Comparison of ENCODE assay signal across 1 cellular context in genomic region chr2:207505728-207506127, GRCh38.
TF ChIP-seq lines count a peak whose summit lies in the region.

No MANE protein-coding gene starts in this region.

TF ChIP-seq in HepG2, 621 proteins besides CTCF, POLR2A, EP300 and RAD21 (continued from another document):
- TF ChIP-seq, protein P1, sequence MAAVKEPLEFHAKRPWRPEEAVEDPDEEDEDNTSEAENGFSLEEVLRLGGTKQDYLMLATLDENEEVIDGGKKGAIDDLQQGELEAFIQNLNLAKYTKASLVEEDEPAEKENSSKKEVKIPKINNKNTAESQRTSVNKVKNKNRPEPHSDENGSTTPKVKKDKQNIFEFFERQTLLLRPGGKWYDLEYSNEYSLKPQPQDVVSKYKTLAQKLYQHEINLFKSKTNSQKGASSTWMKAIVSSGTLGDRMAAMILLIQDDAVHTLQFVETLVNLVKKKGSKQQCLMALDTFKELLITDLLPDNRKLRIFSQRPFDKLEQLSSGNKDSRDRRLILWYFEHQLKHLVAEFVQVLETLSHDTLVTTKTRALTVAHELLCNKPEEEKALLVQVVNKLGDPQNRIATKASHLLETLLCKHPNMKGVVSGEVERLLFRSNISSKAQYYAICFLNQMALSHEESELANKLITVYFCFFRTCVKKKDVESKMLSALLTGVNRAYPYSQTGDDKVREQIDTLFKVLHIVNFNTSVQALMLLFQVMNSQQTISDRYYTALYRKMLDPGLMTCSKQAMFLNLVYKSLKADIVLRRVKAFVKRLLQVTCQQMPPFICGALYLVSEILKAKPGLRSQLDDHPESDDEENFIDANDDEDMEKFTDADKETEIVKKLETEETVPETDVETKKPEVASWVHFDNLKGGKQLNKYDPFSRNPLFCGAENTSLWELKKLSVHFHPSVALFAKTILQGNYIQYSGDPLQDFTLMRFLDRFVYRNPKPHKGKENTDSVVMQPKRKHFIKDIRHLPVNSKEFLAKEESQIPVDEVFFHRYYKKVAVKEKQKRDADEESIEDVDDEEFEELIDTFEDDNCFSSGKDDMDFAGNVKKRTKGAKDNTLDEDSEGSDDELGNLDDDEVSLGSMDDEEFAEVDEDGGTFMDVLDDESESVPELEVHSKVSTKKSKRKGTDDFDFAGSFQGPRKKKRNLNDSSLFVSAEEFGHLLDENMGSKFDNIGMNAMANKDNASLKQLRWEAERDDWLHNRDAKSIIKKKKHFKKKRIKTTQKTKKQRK (IDR thresholded peaks at IDR 0.05; ENCODE audit: low read length), result no peak
- TF ChIP-seq ZNF777 (CRISPR knock-in tag; IDR thresholded peaks at IDR 0.05) (no peak), HMGXB3 (CRISPR knock-in tag; IDR thresholded peaks at IDR 0.05; ENCODE audit: borderline replicate concordance) (no peak), NR2F2 (IDR thresholded peaks at IDR 0.05; ENCODE audit: borderline replicate concordance, low read depth) (no peak), TBX3 (IDR thresholded peaks at IDR 0.05; ENCODE audit: borderline replicate concordance) (no peak), NCOA2 (CRISPR knock-in tag; IDR thresholded peaks at IDR 0.05) (no peak), MAX (IDR thresholded peaks at IDR 0.05) (no peak), HOXD1 (CRISPR knock-in tag; IDR thresholded peaks at IDR 0.05) (no peak), ZBTB20 (CRISPR knock-in tag; IDR thresholded peaks at IDR 0.05; ENCODE audit: borderline replicate concordance, low read depth) (no peak)
- TF ChIP-seq, protein P2, sequence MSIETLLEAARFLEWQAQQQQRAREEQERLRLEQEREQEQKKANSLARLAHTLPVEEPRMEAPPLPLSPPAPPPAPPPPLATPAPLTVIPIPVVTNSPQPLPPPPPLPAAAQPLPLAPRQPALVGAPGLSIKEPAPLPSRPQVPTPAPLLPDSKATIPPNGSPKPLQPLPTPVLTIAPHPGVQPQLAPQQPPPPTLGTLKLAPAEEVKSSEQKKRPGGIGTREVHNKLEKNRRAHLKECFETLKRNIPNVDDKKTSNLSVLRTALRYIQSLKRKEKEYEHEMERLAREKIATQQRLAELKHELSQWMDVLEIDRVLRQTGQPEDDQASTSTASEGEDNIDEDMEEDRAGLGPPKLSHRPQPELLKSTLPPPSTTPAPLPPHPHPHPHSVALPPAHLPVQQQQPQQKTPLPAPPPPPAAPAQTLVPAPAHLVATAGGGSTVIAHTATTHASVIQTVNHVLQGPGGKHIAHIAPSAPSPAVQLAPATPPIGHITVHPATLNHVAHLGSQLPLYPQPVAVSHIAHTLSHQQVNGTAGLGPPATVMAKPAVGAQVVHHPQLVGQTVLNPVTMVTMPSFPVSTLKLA (IDR thresholded peaks at IDR 0.05), result no peak
- TF ChIP-seq, protein P3, sequence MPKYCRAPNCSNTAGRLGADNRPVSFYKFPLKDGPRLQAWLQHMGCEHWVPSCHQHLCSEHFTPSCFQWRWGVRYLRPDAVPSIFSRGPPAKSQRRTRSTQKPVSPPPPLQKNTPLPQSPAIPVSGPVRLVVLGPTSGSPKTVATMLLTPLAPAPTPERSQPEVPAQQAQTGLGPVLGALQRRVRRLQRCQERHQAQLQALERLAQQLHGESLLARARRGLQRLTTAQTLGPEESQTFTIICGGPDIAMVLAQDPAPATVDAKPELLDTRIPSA (CRISPR knock-in tag; IDR thresholded peaks at IDR 0.05; ENCODE audit: borderline replicate concordance), result no peak
- TF ChIP-seq, protein P4, sequence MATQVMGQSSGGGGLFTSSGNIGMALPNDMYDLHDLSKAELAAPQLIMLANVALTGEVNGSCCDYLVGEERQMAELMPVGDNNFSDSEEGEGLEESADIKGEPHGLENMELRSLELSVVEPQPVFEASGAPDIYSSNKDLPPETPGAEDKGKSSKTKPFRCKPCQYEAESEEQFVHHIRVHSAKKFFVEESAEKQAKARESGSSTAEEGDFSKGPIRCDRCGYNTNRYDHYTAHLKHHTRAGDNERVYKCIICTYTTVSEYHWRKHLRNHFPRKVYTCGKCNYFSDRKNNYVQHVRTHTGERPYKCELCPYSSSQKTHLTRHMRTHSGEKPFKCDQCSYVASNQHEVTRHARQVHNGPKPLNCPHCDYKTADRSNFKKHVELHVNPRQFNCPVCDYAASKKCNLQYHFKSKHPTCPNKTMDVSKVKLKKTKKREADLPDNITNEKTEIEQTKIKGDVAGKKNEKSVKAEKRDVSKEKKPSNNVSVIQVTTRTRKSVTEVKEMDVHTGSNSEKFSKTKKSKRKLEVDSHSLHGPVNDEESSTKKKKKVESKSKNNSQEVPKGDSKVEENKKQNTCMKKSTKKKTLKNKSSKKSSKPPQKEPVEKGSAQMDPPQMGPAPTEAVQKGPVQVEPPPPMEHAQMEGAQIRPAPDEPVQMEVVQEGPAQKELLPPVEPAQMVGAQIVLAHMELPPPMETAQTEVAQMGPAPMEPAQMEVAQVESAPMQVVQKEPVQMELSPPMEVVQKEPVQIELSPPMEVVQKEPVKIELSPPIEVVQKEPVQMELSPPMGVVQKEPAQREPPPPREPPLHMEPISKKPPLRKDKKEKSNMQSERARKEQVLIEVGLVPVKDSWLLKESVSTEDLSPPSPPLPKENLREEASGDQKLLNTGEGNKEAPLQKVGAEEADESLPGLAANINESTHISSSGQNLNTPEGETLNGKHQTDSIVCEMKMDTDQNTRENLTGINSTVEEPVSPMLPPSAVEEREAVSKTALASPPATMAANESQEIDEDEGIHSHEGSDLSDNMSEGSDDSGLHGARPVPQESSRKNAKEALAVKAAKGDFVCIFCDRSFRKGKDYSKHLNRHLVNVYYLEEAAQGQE (IDR thresholded peaks at IDR 0.05; ENCODE audit: borderline replicate concordance in 1 of 2, low read depth in 1 of 2, low read length in 2 of 2), result no peak
- TF ChIP-seq, protein P5, sequence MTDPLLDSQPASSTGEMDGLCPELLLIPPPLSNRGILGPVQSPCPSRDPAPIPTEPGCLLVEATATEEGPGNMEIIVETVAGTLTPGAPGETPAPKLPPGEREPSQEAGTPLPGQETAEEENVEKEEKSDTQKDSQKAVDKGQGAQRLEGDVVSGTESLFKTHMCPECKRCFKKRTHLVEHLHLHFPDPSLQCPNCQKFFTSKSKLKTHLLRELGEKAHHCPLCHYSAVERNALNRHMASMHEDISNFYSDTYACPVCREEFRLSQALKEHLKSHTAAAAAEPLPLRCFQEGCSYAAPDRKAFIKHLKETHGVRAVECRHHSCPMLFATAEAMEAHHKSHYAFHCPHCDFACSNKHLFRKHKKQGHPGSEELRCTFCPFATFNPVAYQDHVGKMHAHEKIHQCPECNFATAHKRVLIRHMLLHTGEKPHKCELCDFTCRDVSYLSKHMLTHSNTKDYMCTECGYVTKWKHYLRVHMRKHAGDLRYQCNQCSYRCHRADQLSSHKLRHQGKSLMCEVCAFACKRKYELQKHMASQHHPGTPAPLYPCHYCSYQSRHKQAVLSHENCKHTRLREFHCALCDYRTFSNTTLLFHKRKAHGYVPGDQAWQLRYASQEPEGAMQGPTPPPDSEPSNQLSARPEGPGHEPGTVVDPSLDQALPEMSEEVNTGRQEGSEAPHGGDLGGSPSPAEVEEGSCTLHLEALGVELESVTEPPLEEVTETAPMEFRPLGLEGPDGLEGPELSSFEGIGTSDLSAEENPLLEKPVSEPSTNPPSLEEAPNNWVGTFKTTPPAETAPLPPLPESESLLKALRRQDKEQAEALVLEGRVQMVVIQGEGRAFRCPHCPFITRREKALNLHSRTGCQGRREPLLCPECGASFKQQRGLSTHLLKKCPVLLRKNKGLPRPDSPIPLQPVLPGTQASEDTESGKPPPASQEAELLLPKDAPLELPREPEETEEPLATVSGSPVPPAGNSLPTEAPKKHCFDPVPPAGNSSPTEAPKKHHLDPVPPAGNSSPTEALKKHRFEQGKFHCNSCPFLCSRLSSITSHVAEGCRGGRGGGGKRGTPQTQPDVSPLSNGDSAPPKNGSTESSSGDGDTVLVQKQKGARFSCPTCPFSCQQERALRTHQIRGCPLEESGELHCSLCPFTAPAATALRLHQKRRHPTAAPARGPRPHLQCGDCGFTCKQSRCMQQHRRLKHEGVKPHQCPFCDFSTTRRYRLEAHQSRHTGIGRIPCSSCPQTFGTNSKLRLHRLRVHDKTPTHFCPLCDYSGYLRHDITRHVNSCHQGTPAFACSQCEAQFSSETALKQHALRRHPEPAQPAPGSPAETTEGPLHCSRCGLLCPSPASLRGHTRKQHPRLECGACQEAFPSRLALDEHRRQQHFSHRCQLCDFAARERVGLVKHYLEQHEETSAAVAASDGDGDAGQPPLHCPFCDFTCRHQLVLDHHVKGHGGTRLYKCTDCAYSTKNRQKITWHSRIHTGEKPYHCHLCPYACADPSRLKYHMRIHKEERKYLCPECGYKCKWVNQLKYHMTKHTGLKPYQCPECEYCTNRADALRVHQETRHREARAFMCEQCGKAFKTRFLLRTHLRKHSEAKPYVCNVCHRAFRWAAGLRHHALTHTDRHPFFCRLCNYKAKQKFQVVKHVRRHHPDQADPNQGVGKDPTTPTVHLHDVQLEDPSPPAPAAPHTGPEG (CRISPR knock-in tag; IDR thresholded peaks at IDR 0.05), result no peak
